Comparison of ENCODE assay signal across 7 cellular contexts in genomic region chr14:36013483-36013882, GRCh38.
"Had no signal": no experiment of that assay in that cellular context is flagged by ENCODE, and none has a peak within 500 bp of the region (broad histone marks: within the 10 kb centered on the region; RNA-seq: fewer than 3 reads in every experiment).

No MANE protein-coding gene starts in this region.

- H3K4me2 ChIP-seq: GM23338 had no signal

- DNase-seq: H7, HFFc6, IMR-90 had no signal

- ATAC-seq: HCT116, K562 had no signal

- H3K9me3 ChIP-seq: HAP-1 had no signal

- H3K36me3 ChIP-seq: HAP-1 had no signal

- H3K4me3 ChIP-seq: GM23338, HAP-1, K562 had no signal

- H3K4me1 ChIP-seq: HAP-1 had no signal
